Comparison of ENCODE assay signal across 2 cellular contexts in the genomic region with DNA sequence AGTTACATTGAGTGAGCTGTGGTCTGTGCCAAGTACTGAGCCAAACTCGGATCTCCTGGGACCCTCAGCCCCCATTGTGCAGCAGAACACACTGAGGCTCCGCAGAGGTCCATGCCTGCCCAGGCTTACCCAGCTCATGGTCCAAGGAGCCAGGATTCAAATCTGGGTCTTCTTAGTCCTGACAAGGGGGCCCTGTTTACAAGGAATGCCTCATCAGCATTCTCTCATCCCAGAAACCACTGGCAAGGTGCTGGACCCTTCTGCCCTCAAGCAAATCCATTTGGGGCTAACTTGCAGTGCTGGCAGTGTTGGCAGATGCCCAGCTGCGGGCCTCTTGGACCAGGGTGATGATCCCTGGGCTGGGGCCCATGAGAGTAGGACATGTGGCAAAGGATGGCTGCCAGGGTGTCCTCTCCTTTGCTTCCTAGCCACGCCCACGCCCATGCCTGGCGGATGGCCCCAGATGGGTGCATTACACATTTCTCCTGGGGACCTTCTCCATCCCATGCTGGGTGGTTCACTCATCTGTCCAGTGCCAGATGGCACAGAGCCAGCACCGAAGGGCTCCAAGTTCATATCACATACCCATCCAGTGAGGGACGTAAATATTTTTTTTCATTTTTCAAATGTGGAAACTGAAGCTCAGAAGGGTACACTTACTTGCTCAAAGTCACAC.
TF ChIP-seq lines count a peak whose summit lies in the region.

No MANE protein-coding gene starts in this region.

TF ChIP-seq in H1, 55 proteins besides CTCF, POLR2A, EP300 and RAD21 (continued from another document):
- TF ChIP-seq CTBP2 (IDR thresholded peaks at IDR 0.05; ENCODE audit: borderline replicate concordance, insufficient read depth, insufficient read length, low read length) (no peak), SP4 (IDR thresholded peaks at IDR 0.05; ENCODE audit: low read length) (no peak), CHD7 (IDR thresholded peaks at IDR 0.05; ENCODE audit: insufficient replicate concordance, low read length) (no peak), GABPA (IDR thresholded peaks at IDR 0.05; ENCODE audit: borderline replicate concordance, insufficient read depth, low read length) (no peak), SP1 (IDR thresholded peaks at IDR 0.05; ENCODE audit: low read depth, low read length) (no peak), EZH2 (IDR thresholded peaks at IDR 0.05; ENCODE audit: low read depth, low read length, severe bottlenecking) (no peak)

TF ChIP-seq in HepG2, 621 proteins besides CTCF, POLR2A, EP300 and RAD21:
- TF ChIP-seq, protein P1, sequence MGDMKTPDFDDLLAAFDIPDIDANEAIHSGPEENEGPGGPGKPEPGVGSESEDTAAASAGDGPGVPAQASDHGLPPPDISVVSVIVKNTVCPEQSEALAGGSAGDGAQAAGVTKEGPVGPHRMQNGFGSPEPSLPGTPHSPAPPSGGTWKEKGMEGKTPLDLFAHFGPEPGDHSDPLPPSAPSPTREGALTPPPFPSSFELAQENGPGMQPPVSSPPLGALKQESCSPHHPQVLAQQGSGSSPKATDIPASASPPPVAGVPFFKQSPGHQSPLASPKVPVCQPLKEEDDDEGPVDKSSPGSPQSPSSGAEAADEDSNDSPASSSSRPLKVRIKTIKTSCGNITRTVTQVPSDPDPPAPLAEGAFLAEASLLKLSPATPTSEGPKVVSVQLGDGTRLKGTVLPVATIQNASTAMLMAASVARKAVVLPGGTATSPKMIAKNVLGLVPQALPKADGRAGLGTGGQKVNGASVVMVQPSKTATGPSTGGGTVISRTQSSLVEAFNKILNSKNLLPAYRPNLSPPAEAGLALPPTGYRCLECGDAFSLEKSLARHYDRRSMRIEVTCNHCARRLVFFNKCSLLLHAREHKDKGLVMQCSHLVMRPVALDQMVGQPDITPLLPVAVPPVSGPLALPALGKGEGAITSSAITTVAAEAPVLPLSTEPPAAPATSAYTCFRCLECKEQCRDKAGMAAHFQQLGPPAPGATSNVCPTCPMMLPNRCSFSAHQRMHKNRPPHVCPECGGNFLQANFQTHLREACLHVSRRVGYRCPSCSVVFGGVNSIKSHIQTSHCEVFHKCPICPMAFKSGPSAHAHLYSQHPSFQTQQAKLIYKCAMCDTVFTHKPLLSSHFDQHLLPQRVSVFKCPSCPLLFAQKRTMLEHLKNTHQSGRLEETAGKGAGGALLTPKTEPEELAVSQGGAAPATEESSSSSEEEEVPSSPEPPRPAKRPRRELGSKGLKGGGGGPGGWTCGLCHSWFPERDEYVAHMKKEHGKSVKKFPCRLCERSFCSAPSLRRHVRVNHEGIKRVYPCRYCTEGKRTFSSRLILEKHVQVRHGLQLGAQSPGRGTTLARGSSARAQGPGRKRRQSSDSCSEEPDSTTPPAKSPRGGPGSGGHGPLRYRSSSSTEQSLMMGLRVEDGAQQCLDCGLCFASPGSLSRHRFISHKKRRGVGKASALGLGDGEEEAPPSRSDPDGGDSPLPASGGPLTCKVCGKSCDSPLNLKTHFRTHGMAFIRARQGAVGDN (CRISPR knock-in tag; IDR thresholded peaks at IDR 0.05): peak; percentile 16; the same call in 1 of the 2 replicates
- TF ChIP-seq SKI (IDR thresholded peaks at IDR 0.05; ENCODE audit: partially characterized antibody) (no peak), MAFF (IDR thresholded peaks at IDR 0.05; ENCODE audit: low read depth, low read length) (peak; percentile 74), RBM22 (optimal IDR thresholded peaks at IDR 0.05; ENCODE audit: low read length) (peak; percentile 53), MAFK (conservative IDR thresholded peaks at IDR 0.05 in 1 of 2, IDR thresholded peaks at IDR 0.05 in 1 of 2; ENCODE audit: low read length in 2 of 2) (peak; percentile 81 to 90), ZNF350 (CRISPR knock-in tag; IDR thresholded peaks at IDR 0.05; ENCODE audit: borderline replicate concordance, low read depth) (0 out of 2 replicates have a peak, but pooled peaks have one; percentile 30)
